In the genomic region with DNA sequence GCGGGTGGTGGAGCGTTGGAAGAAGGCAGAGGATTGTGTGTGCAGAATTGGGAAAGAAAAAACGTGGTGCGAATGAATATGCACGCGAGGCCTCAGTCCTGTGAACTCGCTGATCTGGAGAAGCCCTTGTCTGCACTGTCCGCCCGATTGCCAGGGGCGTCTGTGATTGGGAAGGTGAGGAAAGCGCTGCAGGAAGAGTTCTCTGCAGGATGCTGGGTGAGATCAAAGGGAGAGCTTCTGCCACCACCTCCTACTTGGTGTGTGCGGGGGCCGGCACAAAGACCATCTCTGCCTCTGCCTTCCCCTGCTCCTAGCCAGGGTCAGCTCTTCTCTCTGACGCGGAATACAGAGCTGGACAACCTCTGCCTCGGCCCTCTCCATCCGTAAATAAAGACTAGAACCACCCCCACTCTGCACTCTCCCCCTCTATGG, we compare ENCODE assay signal across 9 cellular contexts. TPM values are rescaled to one million over a fixed set of nuclear protein-coding genes. Genes with fewer than 3 reads are reported as not detected.
DNase-seq lines count a peak whose midpoint lies in the region; ATAC-seq, FAIRE-seq and TF ChIP-seq lines count a peak whose summit lies in the region.
"Had no signal": no experiment of that assay in that cellular context is flagged by ENCODE, and none has a peak within 500 bp of the region (broad histone marks: within the 10 kb centered on the region; RNA-seq: fewer than 3 reads in every experiment).

No MANE protein-coding gene starts in this region.

- POLR2A ChIA-PET in CD8-positive, alpha-beta T cell (lab: Charles Lee) = no interaction called here
- POLR2A ChIA-PET in endothelial cell of umbilical vein (lab: Charles Lee) = no interaction called here

- DNase-seq in CD8-positive, alpha-beta T cell = no peak
- DNase-seq in endothelial cell of umbilical vein (ENCODE audit: low read depth, low spot score) (no peak), occipital lobe (lab: John Stamatoyannopoulos, UW) (no peak), GM20000 (ENCODE audit: low spot score) (no peak)

- BruUV-seq in endothelial cell of umbilical vein (replicated peaks; lab: Mats Ljungman, UMichigan) = no TSS peak

- H3K27me3 Mint-ChIP-seq in CD8-positive, alpha-beta T cell (ENCODE audit: low read depth) = no peaks in the 10 kb centered on the region

- H3K27ac Mint-ChIP-seq in CD8-positive, alpha-beta T cell = peak overlapping the region; percentile 27

- peaks cover 32% of the 10 kb centered on the region for H3K79me2 ChIP-seq in OCI-LY1 (ENCODE audit: insufficient read depth, low read length)
- H3K79me2 ChIP-seq in endothelial cell of umbilical vein (ENCODE audit: control insufficient read depth, insufficient read depth, low read length) = peaks cover 40% of the 10 kb centered on the region

- TF ChIP-seq CTCF in CD8-positive, alpha-beta T cell (IDR thresholded peaks at IDR 0.05) = no peak
- no peak for TF ChIP-seq CTCF in OCI-LY1 (IDR thresholded peaks at IDR 0.05; ENCODE audit: low read length)
- TF ChIP-seq CTCF in endothelial cell of umbilical vein (IDR thresholded peaks at IDR 0.05; ENCODE audit: extremely low read depth in 1 of 2, insufficient read depth in 1 of 2, low read depth in 1 of 2, low read length in 2 of 2) = no peak
- no peak for TF ChIP-seq CTCF in neutrophil (IDR thresholded peaks at IDR 0.05)
- no peak for TF ChIP-seq CTCF in GM20000 (IDR thresholded peaks at IDR 0.05; ENCODE audit: extremely low read depth, missing control alignments)

- dilution Hi-C loops in endothelial cell of umbilical vein (cut with MboI; ENCODE audit: extremely low pct_ligation_motif_present, low sequenced_read_pairs) = no loop called here

- intact Hi-C loops in CD8-positive, alpha-beta T cell (cut with DNase I, micrococcal nuclease) = loop anchor here (1.0 to 10.0 kb wide), 16 partner anchors 25 to 1017 kb away; partner anchors contain the start of genes DHX58 (in 2 of the 2), GHDC (in 2 of the 2), KAT2A (in 2 of the 2) and KCNH4 (in 2 of the 2)
- intact Hi-C loops in endothelial cell of umbilical vein (cut with micrococcal nuclease) = loop anchor here (1.0 kb wide), 2 partner anchors 34 to 39 kb away; partner anchors contain the start of genes GHDC and KAT2A

- peak overlapping the region; percentile 47 for H3K4me3 ChIP-seq in CD8-positive, alpha-beta T cell (ENCODE audit: low read depth, low read length)
- H3K4me3 ChIP-seq in OCI-LY1 (ENCODE audit: low read depth, low read length, poor library complexity, severe bottlenecking) = peak overlapping the region; percentile 90
- peak overlapping the region; percentile 46 to 100 (median 67) for H3K4me3 ChIP-seq in endothelial cell of umbilical vein (replicated peaks in 1 of 3; ENCODE audit: insufficient read depth in 1 of 3, low read depth in 1 of 3, low read length in 3 of 3)
- peak overlapping the region; percentile 82 to 98 for H3K4me3 ChIP-seq in neutrophil (ENCODE audit: low read depth in 1 of 2, low read length in 1 of 2)

- peaks cover 19% of the 10 kb centered on the region for H3K36me3 Mint-ChIP-seq in CD8-positive, alpha-beta T cell

- peaks cover 24% of the 10 kb centered on the region for H3K4me1 ChIP-seq in CD8-positive, alpha-beta T cell (ENCODE audit: insufficient read depth, low read length)
- H3K4me1 ChIP-seq in OCI-LY1 (ENCODE audit: insufficient read depth, low read length, severe bottlenecking) = peaks cover 28% of the 10 kb centered on the region
- peaks cover 13% of the 10 kb centered on the region for H3K4me1 ChIP-seq in endothelial cell of umbilical vein (ENCODE audit: control insufficient read depth, extremely low read depth, insufficient read depth, low read length)
- peaks cover 18 to 25% of the 10 kb centered on the region in 2 experiments for H3K4me1 ChIP-seq in neutrophil (ENCODE audit: control insufficient read depth in 1 of 2, insufficient read depth in 1 of 2, low read depth in 1 of 2, low read length in 1 of 2)

- no peaks in the 10 kb centered on the region for H3K9me2 ChIP-seq in OCI-LY1 (ENCODE audit: low read depth, low read length)

- H3K4me3 Mint-ChIP-seq in CD8-positive, alpha-beta T cell = peak overlapping the region; percentile 98

- H3K27ac ChIP-seq in CD8-positive, alpha-beta T cell (ENCODE audit: low read depth, low read length) = no peak overlapping the region
- no peak overlapping the region for H3K27ac ChIP-seq in OCI-LY1 (ENCODE audit: low read depth, low read length, poor library complexity, severe bottlenecking)
- no peak overlapping the region for H3K27ac ChIP-seq in endothelial cell of umbilical vein (ENCODE audit: insufficient read depth, low read depth, low read length)
- H3K27ac ChIP-seq in neutrophil = peak overlapping the region; percentile 90

- CTCF ChIA-PET in CD8-positive, alpha-beta T cell (lab: Charles Lee) = interaction anchor here (0.6 to 1.6 kb wide), 3 partner anchors 11 to 868 kb away, joined by 3 read pairs; no protein-coding TSS in a partner anchor
- CTCF ChIA-PET in endothelial cell of umbilical vein (lab: Charles Lee) = interaction anchor here (1.4 kb wide), 1 partner anchor 26 kb away, joined by 4 read pairs; the partner anchor contains the start of gene KCNH4

- no peak overlapping the region; the same call in 1 of the 2 replicates for H3K4me2 ChIP-seq in OCI-LY1 (ENCODE audit: low read length)
- peak overlapping the region; percentile 69 for H3K4me2 ChIP-seq in endothelial cell of umbilical vein (ENCODE audit: insufficient read depth, low read length)

- H2AFZ ChIP-seq in OCI-LY1 (ENCODE audit: low read length) (no peak overlapping the region), endothelial cell of umbilical vein (ENCODE audit: low read depth, low read length) (peak overlapping the region; percentile 66)

- no peaks in the 10 kb centered on the region for H3F3A ChIP-seq in OCI-LY1 (ENCODE audit: insufficient read depth, low read length)

- H3K9ac ChIP-seq in OCI-LY1 (ENCODE audit: low read length) (no peak overlapping the region), endothelial cell of umbilical vein (replicated peaks; ENCODE audit: extremely low read depth, insufficient read depth, low read length) (no peak overlapping the region)

- H3K4me1 Mint-ChIP-seq in CD8-positive, alpha-beta T cell (ENCODE audit: low read depth) = peaks cover 36% of the 10 kb centered on the region

- TF ChIP-seq POLR2A in endothelial cell of umbilical vein (IDR thresholded peaks at IDR 0.05; ENCODE audit: low read depth, low read length) = no peak

- H4K20me1 ChIP-seq in OCI-LY1 (ENCODE audit: insufficient read depth, low read length) = no peaks in the 10 kb centered on the region
- H4K20me1 ChIP-seq in endothelial cell of umbilical vein (replicated peaks; ENCODE audit: control insufficient read depth, extremely low read depth, insufficient read depth, low read length) = peaks cover 4% of the 10 kb centered on the region

- no peaks in the 10 kb centered on the region for H3K9me3 Mint-ChIP-seq in CD8-positive, alpha-beta T cell

- H3K9me1 ChIP-seq in endothelial cell of umbilical vein (replicated peaks; ENCODE audit: control insufficient read depth, extremely low read depth, insufficient read depth, low read length) = no peaks in the 10 kb centered on the region

- no peaks in the 10 kb centered on the region for H3K36me3 ChIP-seq in CD8-positive, alpha-beta T cell (ENCODE audit: insufficient read depth, low read length)
- H3K36me3 ChIP-seq in OCI-LY1 (ENCODE audit: insufficient read depth, low read length) = peaks cover 9% of the 10 kb centered on the region; the same call in 1 of the 2 replicates
- H3K36me3 ChIP-seq in endothelial cell of umbilical vein (ENCODE audit: control insufficient read depth in 2 of 2, extremely low read depth in 1 of 2, insufficient read depth in 2 of 2, low read length in 2 of 2) = peaks cover 0 to 6% of the 10 kb centered on the region in 2 experiments
- H3K36me3 ChIP-seq in neutrophil = peaks cover 15% of the 10 kb centered on the region

- no peaks in the 10 kb centered on the region for H3K27me3 ChIP-seq in CD8-positive, alpha-beta T cell (ENCODE audit: insufficient read depth, low read length)
- H3K27me3 ChIP-seq in OCI-LY1 (ENCODE audit: insufficient read depth, low read length) (no peaks in the 10 kb centered on the region), endothelial cell of umbilical vein (ENCODE audit: control insufficient read depth in 2 of 2, insufficient read depth in 2 of 2, low read length in 2 of 2) (no peaks in the 10 kb centered on the region), neutrophil (no peaks in the 10 kb centered on the region)

- no peak for FAIRE-seq in endothelial cell of umbilical vein (lab: Jason Lieb, UNC)
- FAIRE-seq: islet of Langerhans had no signal

- H3K9me3 ChIP-seq in CD8-positive, alpha-beta T cell (ENCODE audit: low read length) = no peaks in the 10 kb centered on the region
- H3K9me3 ChIP-seq in OCI-LY1 (ENCODE audit: low read length) (no peaks in the 10 kb centered on the region), endothelial cell of umbilical vein (replicated peaks; ENCODE audit: control insufficient read depth, insufficient read depth, low read length) (no peaks in the 10 kb centered on the region), neutrophil (no peaks in the 10 kb centered on the region)

- ATAC-seq in CD8-positive, alpha-beta T cell = no peak
- ATAC-seq in GM21515 (IDR thresholded peaks at IDR 0.05; ENCODE audit: unreplicated experiment) = no peak
- ATAC-seq in HG02642 (IDR thresholded peaks at IDR 0.05; ENCODE audit: poor library complexity, unreplicated experiment) = no peak

RNA-seq across cellular contexts. Expression of gene RAB5C, which starts 0.8 kb away (rescaled TPM):
- total RNA-seq in CD8-positive, alpha-beta T cell = 10 to 100 TPM; 79.3 to 86.7 TPM
- total RNA-seq in endothelial cell of umbilical vein (188 and 210 TPM in 2 replicates), occipital lobe (35.1 TPM)
- 357 and 408 TPM in 2 replicates for polyA plus RNA-seq in endothelial cell of umbilical vein
- 260 and 267 TPM in 2 replicates for polyA plus RNA-seq in endothelial cell of umbilical vein (2011; cell fraction: cytosol; rRNA removed)
- polyA plus RNA-seq in endothelial cell of umbilical vein (2011; cell fraction: nucleus; rRNA removed) = 122 and 127 TPM in 2 replicates
- 192 and 244 TPM in 2 replicates for polyA plus RNA-seq in endothelial cell of umbilical vein (2012)
- polyA minus RNA-seq in endothelial cell of umbilical vein = 108 and 117 TPM in 2 replicates
- polyA minus RNA-seq in endothelial cell of umbilical vein (2011; cell fraction: cytosol; rRNA and poly(A)+ RNA removed) = 37.0 TPM
- polyA minus RNA-seq in endothelial cell of umbilical vein (2011; cell fraction: nucleus; rRNA and poly(A)+ RNA removed) = 29.8 and 30.2 TPM in 2 replicates

RNA-seq across cellular contexts. Expression of gene KCNH4, which starts 25.3 kb away (rescaled TPM):
- total RNA-seq in CD8-positive, alpha-beta T cell = under 1 TPM; 0.35 to 0.42 TPM
- total RNA-seq in endothelial cell of umbilical vein (0.11 TPM in 1 of 2 replicates, not detected in the other), occipital lobe (0.31 TPM)
- polyA plus RNA-seq in endothelial cell of umbilical vein = 0.06 and 0.11 TPM in 2 replicates
- polyA plus RNA-seq in endothelial cell of umbilical vein (2011; cell fraction: cytosol; rRNA removed) = 0.01 TPM in 1 of 2 replicates, not detected in the other
- 0.04 TPM in 1 of 2 replicates, not detected in the other for polyA plus RNA-seq in endothelial cell of umbilical vein (2011; cell fraction: nucleus; rRNA removed)
- polyA plus RNA-seq in endothelial cell of umbilical vein (2012) = 0.07 TPM in 1 of 2 replicates, not detected in the other
- polyA minus RNA-seq in endothelial cell of umbilical vein = 0.07 and 0.42 TPM in 2 replicates
- not detected for polyA minus RNA-seq in endothelial cell of umbilical vein (2011; cell fraction: cytosol; rRNA and poly(A)+ RNA removed)
- not detected in 2 replicates for polyA minus RNA-seq in endothelial cell of umbilical vein (2011; cell fraction: nucleus; rRNA and poly(A)+ RNA removed)

RNA-seq across cellular contexts. Expression of gene HCRT, which starts 29.6 kb away (rescaled TPM):
- total RNA-seq in CD8-positive, alpha-beta T cell = not detected
- not detected in 2 replicates for total RNA-seq in endothelial cell of umbilical vein
- not detected in 2 replicates for polyA plus RNA-seq in endothelial cell of umbilical vein
- not detected in 2 replicates for polyA plus RNA-seq in endothelial cell of umbilical vein (2011; cell fraction: cytosol; rRNA removed)
- not detected in 2 replicates for polyA plus RNA-seq in endothelial cell of umbilical vein (2011; cell fraction: nucleus; rRNA removed)
- not detected in 2 replicates for polyA plus RNA-seq in endothelial cell of umbilical vein (2012)
- not detected in 2 replicates for polyA minus RNA-seq in endothelial cell of umbilical vein
- polyA minus RNA-seq in endothelial cell of umbilical vein (2011; cell fraction: cytosol; rRNA and poly(A)+ RNA removed) = not detected
- not detected in 2 replicates for polyA minus RNA-seq in endothelial cell of umbilical vein (2011; cell fraction: nucleus; rRNA and poly(A)+ RNA removed)
- not detected for total RNA-seq in occipital lobe

RNA-seq across cellular contexts. Expression of gene HSPB9, which starts 33.0 kb away (rescaled TPM):
- not detected for total RNA-seq in CD8-positive, alpha-beta T cell
- total RNA-seq in endothelial cell of umbilical vein (not detected in 2 replicates), occipital lobe (not detected)
- 0.03 TPM in 1 of 2 replicates, not detected in the other for polyA plus RNA-seq in endothelial cell of umbilical vein
- polyA plus RNA-seq in endothelial cell of umbilical vein (2011; cell fraction: cytosol; rRNA removed) = not detected in 2 replicates
- 0.07 TPM in 1 of 2 replicates, not detected in the other for polyA plus RNA-seq in endothelial cell of umbilical vein (2011; cell fraction: nucleus; rRNA removed)
- polyA plus RNA-seq in endothelial cell of umbilical vein (2012) = 0.25 TPM in 1 of 2 replicates, not detected in the other
- not detected in 2 replicates for polyA minus RNA-seq in endothelial cell of umbilical vein
- not detected for polyA minus RNA-seq in endothelial cell of umbilical vein (2011; cell fraction: cytosol; rRNA and poly(A)+ RNA removed)
- polyA minus RNA-seq in endothelial cell of umbilical vein (2011; cell fraction: nucleus; rRNA and poly(A)+ RNA removed) = not detected in 2 replicates

RNA-seq across cellular contexts. Expression of gene KAT2A, which starts 34.5 kb away (rescaled TPM):
- total RNA-seq in CD8-positive, alpha-beta T cell = 10 to 100 TPM; 39.3 to 42.5 TPM
- 31.3 and 33.4 TPM in 2 replicates for total RNA-seq in endothelial cell of umbilical vein
- polyA plus RNA-seq in endothelial cell of umbilical vein = 32.4 and 32.9 TPM in 2 replicates
- polyA plus RNA-seq in endothelial cell of umbilical vein (2011; cell fraction: cytosol; rRNA removed) = 13.4 and 16.9 TPM in 2 replicates
- polyA plus RNA-seq in endothelial cell of umbilical vein (2011; cell fraction: nucleus; rRNA removed) = 233 and 264 TPM in 2 replicates
- 26.0 and 35.4 TPM in 2 replicates for polyA plus RNA-seq in endothelial cell of umbilical vein (2012)
- polyA minus RNA-seq in endothelial cell of umbilical vein = 16.1 and 22.3 TPM in 2 replicates
- 27.3 TPM for polyA minus RNA-seq in endothelial cell of umbilical vein (2011; cell fraction: cytosol; rRNA and poly(A)+ RNA removed)
- polyA minus RNA-seq in endothelial cell of umbilical vein (2011; cell fraction: nucleus; rRNA and poly(A)+ RNA removed) = 22.6 TPM in 2 replicates
- total RNA-seq in occipital lobe = 9.0 TPM
